ENCODE assay signal across 1 cellular context in the genomic region with DNA sequence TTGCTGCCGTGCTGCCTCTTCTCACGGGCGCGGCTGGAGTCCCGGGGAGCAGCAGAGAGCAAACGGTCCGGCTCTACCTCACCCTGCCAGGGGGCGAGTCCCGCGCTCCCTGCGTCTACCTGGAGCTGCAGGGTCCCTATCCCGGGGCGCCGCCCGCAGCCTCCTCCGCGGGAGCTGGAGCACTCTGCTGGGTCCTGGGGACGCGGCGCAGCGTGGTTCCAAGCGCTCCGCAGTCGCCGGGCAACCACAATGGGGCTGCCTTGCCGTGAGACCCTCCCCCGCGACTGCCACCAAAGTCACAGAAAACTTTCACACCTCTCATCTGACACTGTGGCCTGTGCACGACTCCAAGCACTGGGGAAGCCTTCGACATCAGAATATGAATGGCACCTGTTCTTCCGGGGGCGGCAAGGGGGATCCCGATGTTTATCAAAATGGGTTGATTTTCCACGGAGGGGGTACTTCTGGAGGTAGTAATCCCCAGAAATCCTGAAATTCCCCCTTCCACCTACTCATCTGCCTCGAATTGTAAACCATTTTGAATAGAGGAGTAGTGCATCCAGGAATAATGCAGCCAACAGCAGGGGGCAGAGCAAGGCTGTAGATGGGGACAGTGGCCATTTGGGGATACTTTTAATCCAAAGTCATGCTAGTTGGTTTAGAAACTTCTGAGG.
TF ChIP-seq lines count a peak whose summit lies in the region.

C12orf42 (minus strand) TSS at position 186 of the 674 bp plus-strand sequence. CDS start 17,542 bp downstream, outside the sequence.

TF ChIP-seq in GM12878, 131 proteins besides CTCF, POLR2A, EP300 and RAD21 (continued from another document and continues in another):
- TF ChIP-seq NFIC (IDR thresholded peaks at IDR 0.05; ENCODE audit: low read depth, low read length) (peak; percentile 25; the same call in 1 of the 2 replicates), RAD51 (IDR thresholded peaks at IDR 0.05) (no peak), RELA (IDR thresholded peaks at IDR 0.05; ENCODE audit: borderline replicate concordance, partially characterized antibody) (no peak), SP1 (IDR thresholded peaks at IDR 0.05; ENCODE audit: low read depth, low read length) (no peak), IKZF2 (IDR thresholded peaks at IDR 0.05) (peak; percentile 86 to 87), FOXK2 (IDR thresholded peaks at IDR 0.05) (no peak), CHD2 (IDR thresholded peaks at IDR 0.05; ENCODE audit: borderline replicate concordance, low read depth, low read length) (no peak; the same call in 1 of the 2 replicates), TCF7 (IDR thresholded peaks at IDR 0.05; ENCODE audit: borderline replicate concordance) (no peak), CEBPZ (IDR thresholded peaks at IDR 0.05; ENCODE audit: low read depth, low read length) (no peak), ETV6 (conservative IDR thresholded peaks at IDR 0.05 in 1 of 2, IDR thresholded peaks at IDR 0.05 in 1 of 2; ENCODE audit: borderline replicate concordance in 1 of 2, low read depth in 1 of 2) (0 out of 4 replicates have a peak, but pooled peaks of 1 of the 2 experiments have one; percentile 17), STAT1 (conservative IDR thresholded peaks at IDR 0.05) (no peak), SREBF2 (IDR thresholded peaks at IDR 0.05; ENCODE audit: low read length) (no peak), BCL11A (IDR thresholded peaks at IDR 0.05; ENCODE audit: low read depth, low read length) (no peak), PRDM15 (CRISPR knock-in tag; IDR thresholded peaks at IDR 0.05) (no peak), ZNF207 (IDR thresholded peaks at IDR 0.05; ENCODE audit: borderline replicate concordance) (no peak), ZNF592 (IDR thresholded peaks at IDR 0.05) (peak; percentile 50; the same call in 1 of the 2 replicates), ELK1 (IDR thresholded peaks at IDR 0.05; ENCODE audit: low read depth, low read length) (no peak), ZZZ3 (IDR thresholded peaks at IDR 0.05; ENCODE audit: control insufficient read depth, insufficient read length, low read depth) (no peak)
- TF ChIP-seq, protein P1, sequence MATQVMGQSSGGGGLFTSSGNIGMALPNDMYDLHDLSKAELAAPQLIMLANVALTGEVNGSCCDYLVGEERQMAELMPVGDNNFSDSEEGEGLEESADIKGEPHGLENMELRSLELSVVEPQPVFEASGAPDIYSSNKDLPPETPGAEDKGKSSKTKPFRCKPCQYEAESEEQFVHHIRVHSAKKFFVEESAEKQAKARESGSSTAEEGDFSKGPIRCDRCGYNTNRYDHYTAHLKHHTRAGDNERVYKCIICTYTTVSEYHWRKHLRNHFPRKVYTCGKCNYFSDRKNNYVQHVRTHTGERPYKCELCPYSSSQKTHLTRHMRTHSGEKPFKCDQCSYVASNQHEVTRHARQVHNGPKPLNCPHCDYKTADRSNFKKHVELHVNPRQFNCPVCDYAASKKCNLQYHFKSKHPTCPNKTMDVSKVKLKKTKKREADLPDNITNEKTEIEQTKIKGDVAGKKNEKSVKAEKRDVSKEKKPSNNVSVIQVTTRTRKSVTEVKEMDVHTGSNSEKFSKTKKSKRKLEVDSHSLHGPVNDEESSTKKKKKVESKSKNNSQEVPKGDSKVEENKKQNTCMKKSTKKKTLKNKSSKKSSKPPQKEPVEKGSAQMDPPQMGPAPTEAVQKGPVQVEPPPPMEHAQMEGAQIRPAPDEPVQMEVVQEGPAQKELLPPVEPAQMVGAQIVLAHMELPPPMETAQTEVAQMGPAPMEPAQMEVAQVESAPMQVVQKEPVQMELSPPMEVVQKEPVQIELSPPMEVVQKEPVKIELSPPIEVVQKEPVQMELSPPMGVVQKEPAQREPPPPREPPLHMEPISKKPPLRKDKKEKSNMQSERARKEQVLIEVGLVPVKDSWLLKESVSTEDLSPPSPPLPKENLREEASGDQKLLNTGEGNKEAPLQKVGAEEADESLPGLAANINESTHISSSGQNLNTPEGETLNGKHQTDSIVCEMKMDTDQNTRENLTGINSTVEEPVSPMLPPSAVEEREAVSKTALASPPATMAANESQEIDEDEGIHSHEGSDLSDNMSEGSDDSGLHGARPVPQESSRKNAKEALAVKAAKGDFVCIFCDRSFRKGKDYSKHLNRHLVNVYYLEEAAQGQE (IDR thresholded peaks at IDR 0.05; ENCODE audit: low read depth, low read length) = no peak
- TF ChIP-seq, protein P2, sequence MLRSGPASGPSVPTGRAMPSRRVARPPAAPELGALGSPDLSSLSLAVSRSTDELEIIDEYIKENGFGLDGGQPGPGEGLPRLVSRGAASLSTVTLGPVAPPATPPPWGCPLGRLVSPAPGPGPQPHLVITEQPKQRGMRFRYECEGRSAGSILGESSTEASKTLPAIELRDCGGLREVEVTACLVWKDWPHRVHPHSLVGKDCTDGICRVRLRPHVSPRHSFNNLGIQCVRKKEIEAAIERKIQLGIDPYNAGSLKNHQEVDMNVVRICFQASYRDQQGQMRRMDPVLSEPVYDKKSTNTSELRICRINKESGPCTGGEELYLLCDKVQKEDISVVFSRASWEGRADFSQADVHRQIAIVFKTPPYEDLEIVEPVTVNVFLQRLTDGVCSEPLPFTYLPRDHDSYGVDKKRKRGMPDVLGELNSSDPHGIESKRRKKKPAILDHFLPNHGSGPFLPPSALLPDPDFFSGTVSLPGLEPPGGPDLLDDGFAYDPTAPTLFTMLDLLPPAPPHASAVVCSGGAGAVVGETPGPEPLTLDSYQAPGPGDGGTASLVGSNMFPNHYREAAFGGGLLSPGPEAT (IDR thresholded peaks at IDR 0.05; ENCODE audit: low read depth) = peak; percentile 91
- TF ChIP-seq, protein P3, sequence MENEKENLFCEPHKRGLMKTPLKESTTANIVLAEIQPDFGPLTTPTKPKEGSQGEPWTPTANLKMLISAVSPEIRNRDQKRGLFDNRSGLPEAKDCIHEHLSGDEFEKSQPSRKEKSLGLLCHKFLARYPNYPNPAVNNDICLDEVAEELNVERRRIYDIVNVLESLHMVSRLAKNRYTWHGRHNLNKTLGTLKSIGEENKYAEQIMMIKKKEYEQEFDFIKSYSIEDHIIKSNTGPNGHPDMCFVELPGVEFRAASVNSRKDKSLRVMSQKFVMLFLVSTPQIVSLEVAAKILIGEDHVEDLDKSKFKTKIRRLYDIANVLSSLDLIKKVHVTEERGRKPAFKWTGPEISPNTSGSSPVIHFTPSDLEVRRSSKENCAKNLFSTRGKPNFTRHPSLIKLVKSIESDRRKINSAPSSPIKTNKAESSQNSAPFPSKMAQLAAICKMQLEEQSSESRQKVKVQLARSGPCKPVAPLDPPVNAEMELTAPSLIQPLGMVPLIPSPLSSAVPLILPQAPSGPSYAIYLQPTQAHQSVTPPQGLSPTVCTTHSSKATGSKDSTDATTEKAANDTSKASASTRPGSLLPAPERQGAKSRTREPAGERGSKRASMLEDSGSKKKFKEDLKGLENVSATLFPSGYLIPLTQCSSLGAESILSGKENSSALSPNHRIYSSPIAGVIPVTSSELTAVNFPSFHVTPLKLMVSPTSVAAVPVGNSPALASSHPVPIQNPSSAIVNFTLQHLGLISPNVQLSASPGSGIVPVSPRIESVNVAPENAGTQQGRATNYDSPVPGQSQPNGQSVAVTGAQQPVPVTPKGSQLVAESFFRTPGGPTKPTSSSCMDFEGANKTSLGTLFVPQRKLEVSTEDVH (IDR thresholded peaks at IDR 0.05; ENCODE audit: low read depth, partially characterized antibody) = no peak
- TF ChIP-seq, protein P4, sequence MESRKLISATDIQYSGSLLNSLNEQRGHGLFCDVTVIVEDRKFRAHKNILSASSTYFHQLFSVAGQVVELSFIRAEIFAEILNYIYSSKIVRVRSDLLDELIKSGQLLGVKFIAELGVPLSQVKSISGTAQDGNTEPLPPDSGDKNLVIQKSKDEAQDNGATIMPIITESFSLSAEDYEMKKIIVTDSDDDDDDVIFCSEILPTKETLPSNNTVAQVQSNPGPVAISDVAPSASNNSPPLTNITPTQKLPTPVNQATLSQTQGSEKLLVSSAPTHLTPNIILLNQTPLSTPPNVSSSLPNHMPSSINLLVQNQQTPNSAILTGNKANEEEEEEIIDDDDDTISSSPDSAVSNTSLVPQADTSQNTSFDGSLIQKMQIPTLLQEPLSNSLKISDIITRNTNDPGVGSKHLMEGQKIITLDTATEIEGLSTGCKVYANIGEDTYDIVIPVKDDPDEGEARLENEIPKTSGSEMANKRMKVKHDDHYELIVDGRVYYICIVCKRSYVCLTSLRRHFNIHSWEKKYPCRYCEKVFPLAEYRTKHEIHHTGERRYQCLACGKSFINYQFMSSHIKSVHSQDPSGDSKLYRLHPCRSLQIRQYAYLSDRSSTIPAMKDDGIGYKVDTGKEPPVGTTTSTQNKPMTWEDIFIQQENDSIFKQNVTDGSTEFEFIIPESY (IDR thresholded peaks at IDR 0.05) = no peak
